10 cellular contexts compared by ENCODE assay signal in genomic region chr17:40416671-40417070, GRCh38. TPM values are rescaled to one million over a fixed set of nuclear protein-coding genes. Genes with fewer than 3 reads are reported as not detected.
DNase-seq lines count a peak whose midpoint lies in the region; ATAC-seq and TF ChIP-seq lines count a peak whose summit lies in the region.
"Had no signal": no experiment of that assay in that cellular context is flagged by ENCODE, and none has a peak within 500 bp of the region (broad histone marks: within the 10 kb centered on the region; RNA-seq: fewer than 3 reads in every experiment).

No MANE protein-coding gene starts in this region.

- ATAC-seq in HG03460 (IDR thresholded peaks at IDR 0.05; ENCODE audit: unreplicated experiment) (no peak), psoas muscle (no peak)

- H2AFZ ChIP-seq in ACC112 (ENCODE audit: low read length, unreplicated experiment) (no peak overlapping the region), H9 (ENCODE audit: low read length) (no peak overlapping the region)

- WGBS in H9 (ENCODE audit: extremely low coverage, insufficient read length, low lambda C conversion rate), result no CpG with 5 or more reads among the region's 3 CpGs
- 36 to 43% (median 39%) methylated on average over 3 of the region's 3 CpGs for WGBS in psoas muscle, 3 donors

- no peak overlapping the region for H2BK5ac ChIP-seq in H9 (ENCODE audit: insufficient read length, low read length)

- peaks cover 32 to 41% of the 10 kb centered on the region in 2 experiments for H3K4me1 Mint-ChIP-seq in H9
- peaks cover 45% of the 10 kb centered on the region for H3K4me1 Mint-ChIP-seq in activated T-helper 1 cell treated with anti-CD3 and anti-CD28 coated beads, Interleukin-12 subunit alpha, Interleukin-12 subunit beta, Interleukin-2, Interleukin-4 antibody, amounts not matched to agents 30 ng/mL and 10 ng/mL and 1 ng/mL, durations not matched to agents 14 hours and 24 hours and 36 hours (ENCODE audit: low read depth)

- no peak overlapping the region for H2BK20ac ChIP-seq in H9 (ENCODE audit: low read depth, low read length, poor library complexity, severe bottlenecking)

- no peak overlapping the region for H2BK120ac ChIP-seq in H9 (ENCODE audit: low read depth, low read length, poor library complexity, severe bottlenecking)

- no peak for TF ChIP-seq CTCF in H9 (conservative IDR thresholded peaks at IDR 0.05)
- no peak for TF ChIP-seq CTCF in psoas muscle (IDR thresholded peaks at IDR 0.05)
- no peak for TF ChIP-seq CTCF in left ventricle myocardium inferior (IDR thresholded peaks at IDR 0.05; ENCODE audit: borderline replicate concordance)

- no peak overlapping the region for H3K23ac ChIP-seq in H9 (ENCODE audit: insufficient read length, low read depth, low read length)

- H4K91ac ChIP-seq in H9 (ENCODE audit: insufficient read length, low read depth, low read length), result no peak overlapping the region

- H3T11ph ChIP-seq in H9 (ENCODE audit: low read length), result no peak overlapping the region

- H3K27me3 Mint-ChIP-seq in H9 (ENCODE audit: low read depth), result no peaks in the 10 kb centered on the region
- no peaks in the 10 kb centered on the region for H3K27me3 Mint-ChIP-seq in activated T-helper 1 cell treated with anti-CD3 and anti-CD28 coated beads, Interleukin-12 subunit alpha, Interleukin-12 subunit beta, Interleukin-2, Interleukin-4 antibody, amounts not matched to agents 30 ng/mL and 10 ng/mL and 1 ng/mL, durations not matched to agents 14 hours and 24 hours and 36 hours (ENCODE audit: insufficient read depth)

- 0 out of 7 replicates have a peak overlapping the region, but pooled peaks of 1 of the 3 experiments have one; percentile 16 for H3K27ac Mint-ChIP-seq in H9
- peak overlapping the region; percentile 92 for H3K27ac Mint-ChIP-seq in activated T-helper 1 cell treated with anti-CD3 and anti-CD28 coated beads, Interleukin-12 subunit alpha, Interleukin-12 subunit beta, Interleukin-2, Interleukin-4 antibody, amounts not matched to agents 30 ng/mL and 10 ng/mL and 1 ng/mL, durations not matched to agents 14 hours and 24 hours and 36 hours

- H3K4me1 ChIP-seq in ACC112 (ENCODE audit: control insufficient read depth, insufficient read depth, low read length, unreplicated experiment) (peaks cover 20% of the 10 kb centered on the region), H9 (ENCODE audit: insufficient read depth, low read length) (no peaks in the 10 kb centered on the region), iPS-15b (ENCODE audit: control insufficient read depth, insufficient read depth, low read length) (no peaks in the 10 kb centered on the region), psoas muscle (peaks cover 5% of the 10 kb centered on the region), left ventricle myocardium inferior (peaks cover 17% of the 10 kb centered on the region)

- DNase-seq in H9 (no peak), psoas muscle (no peak), substantia nigra (lab: John Stamatoyannopoulos, UW) (no peak), left ventricle myocardium inferior (no peak)
- no peak for DNase-seq in activated T-helper 1 cell treated with anti-CD3 and anti-CD28 coated beads, Interleukin-12 subunit alpha, Interleukin-12 subunit beta, Interleukin-2, Interleukin-4 antibody, amounts not matched to agents 30 ng/mL and 10 ng/mL and 1 ng/mL, durations not matched to agents 14 hours and 24 hours and 36 hours (ENCODE audit: low spot score)
- DNase-seq: NCI-H1092 had no signal

- H2AK5ac ChIP-seq in H9 (ENCODE audit: insufficient read length, low read length), result no peak overlapping the region

- H3K56ac ChIP-seq in H9 (ENCODE audit: insufficient read length, low read depth, low read length), result no peak overlapping the region

- intact Hi-C loops in activated T-helper 1 cell treated with anti-CD3 and anti-CD28 coated beads, Interleukin-12 subunit alpha, Interleukin-12 subunit beta, Interleukin-2, Interleukin-4 antibody, amounts not matched to agents 30 ng/mL and 10 ng/mL and 1 ng/mL, durations not matched to agents 14 hours and 24 hours and 36 hours (cut with micrococcal nuclease), result loop anchor here (1.0 to 2.0 kb wide), 4 partner anchors 16 to 144 kb away; no protein-coding TSS in a partner anchor
- intact Hi-C loops in psoas muscle (cut with DNase I) (loop anchor here in 1 of 2 donors (2.0 kb wide), 1 partner anchor 114 kb away; no protein-coding TSS in a partner anchor), left ventricle myocardium inferior (cut with micrococcal nuclease) (loop anchor here (10.0 kb wide), 1 partner anchor 62 kb away; no protein-coding TSS in a partner anchor)

- H3K4ac ChIP-seq in H9 (ENCODE audit: low read depth, low read length), result no peak overlapping the region

- H3K36me3 ChIP-seq in ACC112 (ENCODE audit: insufficient read depth, low read length) (peaks cover 10% of the 10 kb centered on the region), iPS-15b (ENCODE audit: control insufficient read depth, insufficient read depth, low read length) (peaks cover 9% of the 10 kb centered on the region), psoas muscle (ENCODE audit: insufficient read depth in 1 of 2, low read depth in 1 of 2) (no peaks in the 10 kb centered on the region), left ventricle myocardium inferior (no peaks in the 10 kb centered on the region)

- peak overlapping the region; percentile 91 for H3K4me2 ChIP-seq in H9 (ENCODE audit: insufficient read depth, insufficient read length, low read length)

- no peaks in the 10 kb centered on the region for H4K20me1 ChIP-seq in H9 (ENCODE audit: control insufficient read depth, insufficient read depth, insufficient read length)

- H3K4me3 Mint-ChIP-seq in H9, result peak overlapping the region; percentile 97 to 99
- H3K4me3 Mint-ChIP-seq in activated T-helper 1 cell treated with anti-CD3 and anti-CD28 coated beads, Interleukin-12 subunit alpha, Interleukin-12 subunit beta, Interleukin-2, Interleukin-4 antibody, amounts not matched to agents 30 ng/mL and 10 ng/mL and 1 ng/mL, durations not matched to agents 14 hours and 24 hours and 36 hours, result peak overlapping the region; percentile 96

- H3K9ac ChIP-seq in H9 (ENCODE audit: extremely low read depth, insufficient read length, low read length) (peak overlapping the region; percentile 66), iPS-15b (ENCODE audit: low read depth, low read length) (peak overlapping the region; percentile 27)

- no peaks in the 10 kb centered on the region for H3K9me3 ChIP-seq in H9 (ENCODE audit: control insufficient read depth, low read depth, low read length)
- H3K9me3 ChIP-seq in iPS-15b (ENCODE audit: control insufficient read depth, insufficient read depth, low read length), result no peaks in the 10 kb centered on the region
- no peaks in the 10 kb centered on the region for H3K9me3 ChIP-seq in psoas muscle
- H3K9me3 ChIP-seq in left ventricle myocardium inferior (replicated peaks), result no peaks in the 10 kb centered on the region

- peaks cover 38 to 42% (median 38%) of the 10 kb centered on the region in 3 experiments for H3K36me3 Mint-ChIP-seq in H9 (ENCODE audit: insufficient read depth in 1 of 3, low read depth in 3 of 3)
- H3K36me3 Mint-ChIP-seq in activated T-helper 1 cell treated with anti-CD3 and anti-CD28 coated beads, Interleukin-12 subunit alpha, Interleukin-12 subunit beta, Interleukin-2, Interleukin-4 antibody, amounts not matched to agents 30 ng/mL and 10 ng/mL and 1 ng/mL, durations not matched to agents 14 hours and 24 hours and 36 hours (ENCODE audit: low read depth), result peaks cover 19% of the 10 kb centered on the region

- H3K14ac ChIP-seq in H9 (ENCODE audit: insufficient read depth, low read length), result no peak overlapping the region

- H3K27me3 ChIP-seq in ACC112 (ENCODE audit: insufficient read depth, low read length), result no peaks in the 10 kb centered on the region
- no peaks in the 10 kb centered on the region for H3K27me3 ChIP-seq in H9 (ENCODE audit: insufficient read depth, low read length)
- no peaks in the 10 kb centered on the region for H3K27me3 ChIP-seq in iPS-15b (ENCODE audit: control insufficient read depth, insufficient read depth, low read length)
- H3K27me3 ChIP-seq in psoas muscle (ENCODE audit: insufficient read depth in 3 of 3, low read length in 2 of 3), result peaks cover 0 to 6% (median 0%) of the 10 kb centered on the region in 3 donors
- H3K27me3 ChIP-seq in left ventricle myocardium inferior (ENCODE audit: low read depth), result peaks cover 10% of the 10 kb centered on the region

- H3K23me2 ChIP-seq in H9 (ENCODE audit: insufficient read length, low read depth, low read length, poor library complexity, severe bottlenecking), result peaks cover 9% of the 10 kb centered on the region

- no peaks in the 10 kb centered on the region for H3K79me1 ChIP-seq in H9 (ENCODE audit: insufficient read depth, low read depth, low read length, poor library complexity, severe bottlenecking)

- H4K8ac ChIP-seq in H9 (replicated peaks; ENCODE audit: insufficient read length, low read depth, low read length), result no peak overlapping the region

- H3K9me3 Mint-ChIP-seq in H9, result peaks cover 0 to 2% of the 10 kb centered on the region in 2 experiments; a peak in 1 of 5 replicates
- no peaks in the 10 kb centered on the region for H3K9me3 Mint-ChIP-seq in activated T-helper 1 cell treated with anti-CD3 and anti-CD28 coated beads, Interleukin-12 subunit alpha, Interleukin-12 subunit beta, Interleukin-2, Interleukin-4 antibody, amounts not matched to agents 30 ng/mL and 10 ng/mL and 1 ng/mL, durations not matched to agents 14 hours and 24 hours and 36 hours

- no peak overlapping the region for H4K5ac ChIP-seq in H9 (ENCODE audit: insufficient read length, low read depth, low read length)

- H2BK15ac ChIP-seq in H9 (ENCODE audit: low read depth, low read length), result no peak overlapping the region

- H3K79me2 ChIP-seq in ACC112 (ENCODE audit: control insufficient read depth, insufficient read depth, low read length, unreplicated experiment) (peaks cover 44% of the 10 kb centered on the region), H9 (ENCODE audit: insufficient read depth, low read length) (peaks cover 5% of the 10 kb centered on the region; the same call in 1 of the 2 replicates)

- H3K27ac ChIP-seq in ACC112 (ENCODE audit: low read depth, low read length) (peak overlapping the region; percentile 62), H9 (ENCODE audit: insufficient read length, low read depth, low read length) (no peak overlapping the region), psoas muscle (no peak overlapping the region), substantia nigra (ENCODE audit: low read depth, low read length, poor library complexity, severe bottlenecking) (no peak overlapping the region), left ventricle myocardium inferior (replicated peaks) (no peak overlapping the region)

- H3K18ac ChIP-seq in H9 (ENCODE audit: insufficient read length, low read depth, low read length), result no peak overlapping the region

- H3K4me3 ChIP-seq in ACC112 (ENCODE audit: low read depth, low read length), result peak overlapping the region; percentile 91
- peak overlapping the region; percentile 91 for H3K4me3 ChIP-seq in iPS-15b (ENCODE audit: low read depth, low read length)
- H3K4me3 ChIP-seq in psoas muscle, result no peak overlapping the region
- no peak overlapping the region for H3K4me3 ChIP-seq in left ventricle myocardium inferior

- no peak overlapping the region for H2BK12ac ChIP-seq in H9 (ENCODE audit: insufficient read length, low read depth, low read length)

RNA-seq across cellular contexts. Expression of gene TOP2A, which starts 1.0 kb away (rescaled TPM):
- total RNA-seq in H9 (2021), result 230 TPM in 2 replicates
- total RNA-seq in activated T-helper 1 cell treated with anti-CD3 and anti-CD28 coated beads, Interleukin-12 subunit alpha, Interleukin-12 subunit beta, Interleukin-2, Interleukin-4 antibody, amounts not matched to agents 30 ng/mL and 10 ng/mL and 1 ng/mL, durations not matched to agents 14 hours and 24 hours and 36 hours, result 161 and 174 TPM in 2 replicates
- total RNA-seq in psoas muscle, result under 1 TPM; 0.15 to 0.84 (median 0.46) TPM
- under 1 TPM in 2 of 3 donors, not detected in 1; 0.14 to 0.18 TPM for polyA plus RNA-seq in psoas muscle
- 2.1 TPM for total RNA-seq in left ventricle myocardium inferior

RNA-seq across cellular contexts. Expression of gene IGFBP4, which starts 26.6 kb away (rescaled TPM):
- 49.9 and 51.1 TPM in 2 replicates for total RNA-seq in H9 (2021)
- total RNA-seq in activated T-helper 1 cell treated with anti-CD3 and anti-CD28 coated beads, Interleukin-12 subunit alpha, Interleukin-12 subunit beta, Interleukin-2, Interleukin-4 antibody, amounts not matched to agents 30 ng/mL and 10 ng/mL and 1 ng/mL, durations not matched to agents 14 hours and 24 hours and 36 hours, result 83.9 and 84.3 TPM in 2 replicates
- 100 to 1,000 TPM in 2 of 4 donors, 10 to 100 TPM in 2; 64.8 to 106 (median 87.9) TPM for total RNA-seq in psoas muscle
- 10 to 100 TPM; 44.2 to 65.1 (median 49.0) TPM for polyA plus RNA-seq in psoas muscle
- 130 TPM for total RNA-seq in left ventricle myocardium inferior

RNA-seq across cellular contexts. Expression of gene GJD3, which starts 52.1 kb away (rescaled TPM):
- total RNA-seq in H9 (2021) (not detected in 2 replicates), psoas muscle (1 to 10 TPM in 2 of 4 donors, under 1 TPM in 2; 0.34 to 1.4 (median 0.82) TPM), left ventricle myocardium inferior (0.88 TPM)
- total RNA-seq in activated T-helper 1 cell treated with anti-CD3 and anti-CD28 coated beads, Interleukin-12 subunit alpha, Interleukin-12 subunit beta, Interleukin-2, Interleukin-4 antibody, amounts not matched to agents 30 ng/mL and 10 ng/mL and 1 ng/mL, durations not matched to agents 14 hours and 24 hours and 36 hours, result 0.44 and 0.56 TPM in 2 replicates
- polyA plus RNA-seq in psoas muscle, result under 1 TPM in 2 of 3 donors, not detected in 1; 0.17 to 0.25 TPM
- total RNA-seq: G401 had no signal

Comparison
In these comparisons a context has a peak if more than half of its experiments do, and no peak if none do; other contexts are left out.
1. H3K4me3 ChIP-seq: peak in ACC112 (single experiment) and iPS-15b (single experiment); none in psoas muscle (single experiment) and left ventricle myocardium inferior (single experiment).
2. RNA of gene TOP2A, which starts 1.0 kb away (total RNA-seq): 230 TPM in H9 and 161 to 174 TPM in activated T-helper 1 cell treated with anti-CD3 and anti-CD28 coated beads, Interleukin-12 subunit alpha, Interleukin-12 subunit beta, Interleukin-2, Interleukin-4 antibody, amounts not matched to agents 30 ng/mL and 10 ng/mL and 1 ng/mL, durations not matched to agents 14 hours and 24 hours and 36 hours; 2.1 TPM in left ventricle myocardium inferior (single experiment) and 0.15 to 0.84 TPM in psoas muscle; every median in the first group is over 10 times any median in the second.